In the genomic region with DNA sequence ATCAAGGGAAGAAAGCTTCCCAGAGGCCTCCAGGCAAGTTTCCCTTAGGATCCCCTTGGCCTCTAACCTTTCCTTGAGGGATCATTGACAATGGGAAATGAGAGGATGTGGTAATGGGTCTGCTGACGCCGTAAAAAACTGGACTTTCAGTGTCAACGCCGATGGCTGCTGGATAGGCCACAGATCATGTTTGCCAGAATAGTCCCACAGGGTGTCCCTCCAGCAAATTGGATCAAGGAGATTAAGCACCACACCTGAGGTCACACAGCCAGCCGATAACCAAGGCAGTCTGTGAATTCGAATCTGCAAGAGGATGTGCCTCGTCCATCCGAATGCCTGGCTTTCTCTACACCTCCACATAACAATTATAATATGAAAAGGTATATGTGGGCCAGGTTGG, we compare ENCODE assay signal across 43 cellular contexts. TPM values are rescaled to one million over a fixed set of nuclear protein-coding genes. Genes with fewer than 3 reads are reported as not detected.
"Had no signal": no experiment of that assay in that cellular context is flagged by ENCODE, and none has a peak within 500 bp of the region (broad histone marks: within the 10 kb centered on the region; RNA-seq: fewer than 3 reads in every experiment).

No MANE protein-coding gene starts in this region.

- H3K4me3 Mint-ChIP-seq: activated CD4-positive, alpha-beta memory T cell treated with anti-CD3 and anti-CD28 coated beads for 36 hours; activated CD4-positive, alpha-beta T cell treated with anti-CD3 and anti-CD28 coated beads for 36 hours; activated CD4-positive, alpha-beta T cell treated with anti-CD3 and anti-CD28 coated beads, Interleukin-2, amount 10 ng/mL, durations not matched to agents 24 days and 14 days; activated CD8-positive, alpha-beta memory T cell treated with anti-CD3 and anti-CD28 coated beads, Interleukin-2, amount 10 ng/mL, durations not matched to agents 7 days and 5 days; activated CD8-positive, alpha-beta T cell treated with anti-CD3 and anti-CD28 coated beads, Interleukin-2, amount 10 ng/mL, durations not matched to agents 7 days and 5 days; activated naive CD4-positive, alpha-beta T cell treated with anti-CD3 and anti-CD28 coated beads for 36 hours; activated naive CD4-positive, alpha-beta T cell treated with anti-CD3 and anti-CD28 coated beads, Interleukin-2, amount 50 U/mL, for 24 hours; activated naive CD8-positive, alpha-beta T cell treated with anti-CD3 and anti-CD28 coated beads for 36 hours; activated naive CD8-positive, alpha-beta T cell treated with anti-CD3 and anti-CD28 coated beads, Interleukin-2, amount 50 U/mL, for 24 hours; activated T-helper 1 cell treated with anti-CD3 and anti-CD28 coated beads, Interleukin-12 subunit alpha, Interleukin-12 subunit beta, Interleukin-2, Interleukin-4 antibody, amounts not matched to agents 30 ng/mL and 10 ng/mL and 1 ng/mL, durations not matched to agents 14 hours and 24 hours and 36 hours; T-helper 17 cell; T-helper 2 cell treated with Interferon-gamma antibody and Interleukin-4, amounts not matched to agents 5 μg/mL and 100 μg/mL, for 36 hours had no signal

- DNase-seq: activated CD4-positive, alpha-beta memory T cell treated with anti-CD3 and anti-CD28 coated beads for 36 hours; activated CD4-positive, alpha-beta T cell treated with anti-CD3 and anti-CD28 coated beads for 36 hours; activated CD4-positive, alpha-beta T cell treated with anti-CD3 and anti-CD28 coated beads, Interleukin-2, amount 10 ng/mL, durations not matched to agents 24 days and 14 days; activated CD4-positive, CD25-positive, alpha-beta regulatory T cell; activated CD4-positive, CD25-positive, alpha-beta regulatory T cell treated with anti-CD3 and anti-CD28 coated beads, Interleukin-2, amount 50 U/mL, for 72 hours; activated CD8-positive, alpha-beta memory T cell treated with anti-CD3 and anti-CD28 coated beads, Interleukin-2, amount 10 ng/mL, durations not matched to agents 7 days and 5 days; activated CD8-positive, alpha-beta memory T cell treated with anti-CD3 and anti-CD28 coated beads, Interleukin-2, amount 50 U/mL, for 4 hours; activated CD8-positive, alpha-beta T cell treated with anti-CD3 and anti-CD28 coated beads, Interleukin-2, amount 10 ng/mL, durations not matched to agents 7 days and 5 days; activated effector memory CD4-positive, alpha-beta T cell treated with anti-CD3 and anti-CD28 coated beads, Interleukin-2, amount 50 U/mL, for 16 hours; activated naive CD4-positive, alpha-beta T cell treated with anti-CD3 and anti-CD28 coated beads for 36 hours; activated naive CD8-positive, alpha-beta T cell treated with anti-CD3 and anti-CD28 coated beads for 36 hours; activated naive CD8-positive, alpha-beta T cell treated with anti-CD3 and anti-CD28 coated beads, Interleukin-2, amount 50 U/mL, for 24 hours; activated T-cell treated with anti-CD3 and anti-CD28 coated beads, Interleukin-2, amount 50 U/mL, for 1 hour; activated T-cell treated with anti-CD3 and anti-CD28 coated beads, Interleukin-2, amount 50 U/mL, for 48 hours; adrenal gland; amygdala; aorta; central memory CD4-positive, alpha-beta T cell; cerebellar nuclear complex; colonic mucosa; effector CD8-positive, alpha-beta T cell; esophagus squamous epithelium; foreskin melanocyte; T-helper 1 cell; T-helper 17 cell; T1000 had no signal

- H3K4me1 ChIP-seq: breast epithelium, colonic mucosa had no signal

- H3K27me3 ChIP-seq: adrenal gland, breast epithelium, cardiac muscle cell, colonic mucosa, esophagus squamous epithelium, gastroesophageal sphincter had no signal

- H3K36me3 ChIP-seq: adrenal gland, breast epithelium, cardiac muscle cell, colonic mucosa had no signal

- H3K9me3 Mint-ChIP-seq: activated CD4-positive, alpha-beta memory T cell treated with anti-CD3 and anti-CD28 coated beads for 36 hours; activated CD4-positive, alpha-beta T cell treated with anti-CD3 and anti-CD28 coated beads, Interleukin-2, amount 10 ng/mL, durations not matched to agents 24 days and 14 days; activated naive CD4-positive, alpha-beta T cell treated with anti-CD3 and anti-CD28 coated beads for 36 hours; activated naive CD4-positive, alpha-beta T cell treated with anti-CD3 and anti-CD28 coated beads, Interleukin-2, amount 50 U/mL, for 24 hours; activated naive CD8-positive, alpha-beta T cell treated with anti-CD3 and anti-CD28 coated beads for 36 hours; activated naive CD8-positive, alpha-beta T cell treated with anti-CD3 and anti-CD28 coated beads, Interleukin-2, amount 50 U/mL, for 24 hours; activated T-helper 1 cell treated with anti-CD3 and anti-CD28 coated beads, Interleukin-12 subunit alpha, Interleukin-12 subunit beta, Interleukin-2, Interleukin-4 antibody, amounts not matched to agents 30 ng/mL and 10 ng/mL and 1 ng/mL, durations not matched to agents 14 hours and 24 hours and 36 hours; activated T-helper 2 cell treated with anti-CD3 and anti-CD28 coated beads, Interferon-gamma antibody, Interleukin-2, Interleukin-4, amounts not matched to agents 10 μg/mL and 5 μg/mL and 100 μg/mL, durations not matched to agents 14 hours and 24 hours and 36 hours; T-helper 2 cell treated with Interferon-gamma antibody and Interleukin-4, amounts not matched to agents 5 μg/mL and 100 μg/mL, for 36 hours had no signal

- H3K4me3 ChIP-seq: adrenal gland, breast epithelium, cardiac muscle cell, colonic mucosa, esophagus squamous epithelium, gastroesophageal sphincter had no signal

- H3K27ac Mint-ChIP-seq: activated CD4-positive, alpha-beta memory T cell treated with anti-CD3 and anti-CD28 coated beads for 36 hours; activated CD4-positive, alpha-beta T cell treated with anti-CD3 and anti-CD28 coated beads for 36 hours; activated CD4-positive, alpha-beta T cell treated with anti-CD3 and anti-CD28 coated beads, Interleukin-2, amount 10 ng/mL, durations not matched to agents 24 days and 14 days; activated CD8-positive, alpha-beta memory T cell treated with anti-CD3 and anti-CD28 coated beads, Interleukin-2, amount 10 ng/mL, durations not matched to agents 7 days and 5 days; activated CD8-positive, alpha-beta T cell treated with anti-CD3 and anti-CD28 coated beads, Interleukin-2, amount 10 ng/mL, durations not matched to agents 7 days and 5 days; activated naive CD4-positive, alpha-beta T cell treated with anti-CD3 and anti-CD28 coated beads for 36 hours; activated naive CD4-positive, alpha-beta T cell treated with anti-CD3 and anti-CD28 coated beads, Interleukin-2, amount 50 U/mL, for 24 hours; activated naive CD8-positive, alpha-beta T cell treated with anti-CD3 and anti-CD28 coated beads for 36 hours; activated naive CD8-positive, alpha-beta T cell treated with anti-CD3 and anti-CD28 coated beads, Interleukin-2, amount 50 U/mL, for 24 hours; activated T-helper 1 cell treated with anti-CD3 and anti-CD28 coated beads, Interleukin-12 subunit alpha, Interleukin-12 subunit beta, Interleukin-2, Interleukin-4 antibody, amounts not matched to agents 30 ng/mL and 10 ng/mL and 1 ng/mL, durations not matched to agents 14 hours and 24 hours and 36 hours; activated T-helper 2 cell treated with anti-CD3 and anti-CD28 coated beads, Interferon-gamma antibody, Interleukin-2, Interleukin-4, amounts not matched to agents 10 μg/mL and 5 μg/mL and 100 μg/mL, durations not matched to agents 14 hours and 24 hours and 36 hours; T-helper 17 cell; T-helper 2 cell treated with Interferon-gamma antibody and Interleukin-4, amounts not matched to agents 5 μg/mL and 100 μg/mL, for 36 hours had no signal

- H3K9me3 ChIP-seq: adrenal gland, breast epithelium, colonic mucosa, esophagus squamous epithelium, gastroesophageal sphincter had no signal

- H3K27ac ChIP-seq: adrenal gland, breast epithelium, cardiac muscle cell, colonic mucosa, epithelial cell of prostate, esophagus squamous epithelium, gastroesophageal sphincter had no signal

- H3K27me3 Mint-ChIP-seq: activated CD4-positive, alpha-beta memory T cell treated with anti-CD3 and anti-CD28 coated beads for 36 hours; activated CD4-positive, alpha-beta T cell treated with anti-CD3 and anti-CD28 coated beads for 36 hours; activated CD4-positive, alpha-beta T cell treated with anti-CD3 and anti-CD28 coated beads, Interleukin-2, amount 10 ng/mL, durations not matched to agents 24 days and 14 days; activated CD8-positive, alpha-beta memory T cell treated with anti-CD3 and anti-CD28 coated beads, Interleukin-2, amount 10 ng/mL, durations not matched to agents 7 days and 5 days; activated naive CD4-positive, alpha-beta T cell treated with anti-CD3 and anti-CD28 coated beads, Interleukin-2, amount 50 U/mL, for 24 hours; activated naive CD8-positive, alpha-beta T cell treated with anti-CD3 and anti-CD28 coated beads for 36 hours; activated naive CD8-positive, alpha-beta T cell treated with anti-CD3 and anti-CD28 coated beads, Interleukin-2, amount 50 U/mL, for 24 hours; T-helper 17 cell had no signal

- FAIRE-seq: endometrium, endothelial cell of umbilical vein had no signal

- ATAC-seq: activated CD4-positive, alpha-beta T cell treated with anti-CD3 and anti-CD28 coated beads for 36 hours; activated CD8-positive, alpha-beta memory T cell treated with anti-CD3 and anti-CD28 coated beads, Interleukin-2, amount 10 ng/mL, durations not matched to agents 7 days and 5 days; activated CD8-positive, alpha-beta T cell treated with anti-CD3 and anti-CD28 coated beads, Interleukin-2, amount 10 ng/mL, durations not matched to agents 7 days and 5 days; activated naive CD8-positive, alpha-beta T cell treated with anti-CD3 and anti-CD28 coated beads, Interleukin-2, amount 50 U/mL, for 24 hours; gastroesophageal sphincter; T-helper 17 cell had no signal

- H3K36me3 Mint-ChIP-seq: activated CD4-positive, alpha-beta memory T cell treated with anti-CD3 and anti-CD28 coated beads for 36 hours; activated CD8-positive, alpha-beta memory T cell treated with anti-CD3 and anti-CD28 coated beads, Interleukin-2, amount 10 ng/mL, durations not matched to agents 7 days and 5 days; activated naive CD4-positive, alpha-beta T cell treated with anti-CD3 and anti-CD28 coated beads, Interleukin-2, amount 50 U/mL, for 24 hours; brain had no signal

RNA-seq across cellular contexts. Expression of a gene that starts 37.9 kb away (rescaled TPM):
- total RNA-seq: activated CD4-positive, alpha-beta memory T cell treated with anti-CD3 and anti-CD28 coated beads for 36 hours; activated CD4-positive, alpha-beta T cell treated with anti-CD3 and anti-CD28 coated beads for 36 hours; activated CD4-positive, alpha-beta T cell treated with anti-CD3 and anti-CD28 coated beads, Interleukin-2, amount 10 ng/mL, durations not matched to agents 24 days and 14 days; activated CD8-positive, alpha-beta memory T cell treated with anti-CD3 and anti-CD28 coated beads for 36 hours; activated CD8-positive, alpha-beta memory T cell treated with anti-CD3 and anti-CD28 coated beads, Interleukin-2, amount 10 ng/mL, durations not matched to agents 7 days and 5 days; activated CD8-positive, alpha-beta T cell treated with anti-CD3 and anti-CD28 coated beads, Interleukin-2, amount 10 ng/mL, durations not matched to agents 7 days and 5 days; activated naive CD4-positive, alpha-beta T cell treated with anti-CD3 and anti-CD28 coated beads for 36 hours; activated naive CD8-positive, alpha-beta T cell treated with anti-CD3 and anti-CD28 coated beads for 36 hours; activated T-helper 1 cell treated with anti-CD3 and anti-CD28 coated beads, Interleukin-12 subunit alpha, Interleukin-12 subunit beta, Interleukin-2, Interleukin-4 antibody, amounts not matched to agents 30 ng/mL and 10 ng/mL and 1 ng/mL, durations not matched to agents 14 hours and 24 hours and 36 hours; activated T-helper 2 cell treated with anti-CD3 and anti-CD28 coated beads, Interferon-gamma antibody, Interleukin-2, Interleukin-4, amounts not matched to agents 10 μg/mL and 5 μg/mL and 100 μg/mL, durations not matched to agents 14 hours and 24 hours and 36 hours; adrenal gland; aorta; breast epithelium; cardiac muscle cell; colonic mucosa; dermis microvascular lymphatic vessel endothelial cell; endothelial cell of umbilical vein; esophagus squamous epithelium; fibroblast of lung; fibroblast of villous mesenchyme; gastroesophageal sphincter; glomerular endothelial cell; T-helper 17 cell had no signal
- polyA plus RNA-seq: adrenal gland, aorta, cardiac muscle cell, endothelial cell of umbilical vein, esophagus, fibroblast of lung had no signal

RNA-seq across cellular contexts. Expression of a gene that starts 40.8 kb away (rescaled TPM):
- polyA plus RNA-seq: cardiac muscle cell had no signal

RNA-seq across cellular contexts. Expression of a gene that starts 46.6 kb away (rescaled TPM):
- total RNA-seq: activated CD4-positive, alpha-beta memory T cell treated with anti-CD3 and anti-CD28 coated beads for 36 hours; activated CD4-positive, alpha-beta T cell treated with anti-CD3 and anti-CD28 coated beads for 36 hours; activated CD8-positive, alpha-beta memory T cell treated with anti-CD3 and anti-CD28 coated beads for 36 hours; activated CD8-positive, alpha-beta memory T cell treated with anti-CD3 and anti-CD28 coated beads, Interleukin-2, amount 10 ng/mL, durations not matched to agents 7 days and 5 days; activated CD8-positive, alpha-beta T cell treated with anti-CD3 and anti-CD28 coated beads, Interleukin-2, amount 10 ng/mL, durations not matched to agents 7 days and 5 days; activated naive CD4-positive, alpha-beta T cell treated with anti-CD3 and anti-CD28 coated beads for 36 hours; activated naive CD8-positive, alpha-beta T cell treated with anti-CD3 and anti-CD28 coated beads for 36 hours; activated T-helper 1 cell treated with anti-CD3 and anti-CD28 coated beads, Interleukin-12 subunit alpha, Interleukin-12 subunit beta, Interleukin-2, Interleukin-4 antibody, amounts not matched to agents 30 ng/mL and 10 ng/mL and 1 ng/mL, durations not matched to agents 14 hours and 24 hours and 36 hours; cardiac muscle cell; colonic mucosa; fibroblast of lung; glomerular endothelial cell; T-helper 17 cell had no signal
- polyA plus RNA-seq: cardiac muscle cell, fibroblast of lung had no signal
